1 cellular context compared by ENCODE assay signal in the genomic region with DNA sequence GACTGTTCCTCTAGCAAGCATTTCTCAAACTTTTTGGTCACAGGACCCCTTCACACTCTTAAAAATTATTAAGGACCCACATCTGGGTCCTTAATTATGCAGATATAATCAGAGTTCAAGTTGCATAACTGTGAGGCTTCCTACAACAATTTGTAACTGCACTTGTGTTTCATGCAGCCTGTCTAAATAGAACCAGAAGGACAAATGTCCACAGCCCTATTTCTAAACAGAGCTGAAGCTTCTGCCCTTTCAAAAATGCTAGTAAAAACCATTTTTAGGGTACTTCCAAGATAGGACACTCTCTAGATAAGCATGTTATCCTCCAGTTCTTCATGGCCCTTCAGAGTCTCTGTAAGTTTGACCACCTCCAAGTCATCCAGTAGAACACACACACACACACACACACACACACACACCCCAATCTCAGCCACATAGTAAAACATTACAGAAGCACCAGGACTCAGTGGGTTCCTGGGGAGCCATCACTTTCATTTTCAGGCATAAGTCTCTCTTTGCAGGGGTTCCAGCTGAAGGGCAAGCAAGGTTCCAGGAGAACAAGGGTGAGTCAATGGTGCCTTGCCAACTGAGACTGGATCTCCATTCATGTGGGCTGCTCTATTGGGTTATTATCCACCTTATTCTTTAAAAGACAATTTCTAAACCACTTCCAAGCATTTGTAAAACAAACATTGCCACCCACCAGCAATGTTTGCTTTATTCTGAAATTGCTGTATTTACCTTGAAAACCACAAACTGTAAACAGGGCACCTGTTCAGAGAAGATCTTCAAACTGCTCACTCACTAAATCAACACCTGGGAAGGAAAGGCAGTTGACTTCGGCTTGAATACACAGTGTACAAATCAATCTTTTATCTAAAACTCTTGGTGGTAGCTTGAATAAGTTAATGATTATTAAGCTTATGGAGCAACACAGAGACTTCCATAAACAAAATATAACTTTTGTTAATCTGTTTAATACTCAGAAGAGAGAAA.
TF ChIP-seq lines count a peak whose summit lies in the region.

No MANE protein-coding gene starts in this region.

TF ChIP-seq in GM12878, 131 proteins besides CTCF, POLR2A, EP300 and RAD21 (continued from another document):
- TF ChIP-seq ZNF592 (IDR thresholded peaks at IDR 0.05) (no peak), RUNX3 (IDR thresholded peaks at IDR 0.05; ENCODE audit: low read length) (peak; percentile 71), MLLT1 (IDR thresholded peaks at IDR 0.05) (0 out of 2 replicates have a peak, but pooled peaks have one; percentile 26), IKZF2 (IDR thresholded peaks at IDR 0.05) (peak; percentile 47 to 62; a peak in 2 of 4 replicates), NBN (IDR thresholded peaks at IDR 0.05) (peak; percentile 25; the same call in 1 of the 2 replicates), MTA2 (IDR thresholded peaks at IDR 0.05; ENCODE audit: low read depth) (peak; percentile 38; the same call in 1 of the 2 replicates)
- TF ChIP-seq, protein P1, sequence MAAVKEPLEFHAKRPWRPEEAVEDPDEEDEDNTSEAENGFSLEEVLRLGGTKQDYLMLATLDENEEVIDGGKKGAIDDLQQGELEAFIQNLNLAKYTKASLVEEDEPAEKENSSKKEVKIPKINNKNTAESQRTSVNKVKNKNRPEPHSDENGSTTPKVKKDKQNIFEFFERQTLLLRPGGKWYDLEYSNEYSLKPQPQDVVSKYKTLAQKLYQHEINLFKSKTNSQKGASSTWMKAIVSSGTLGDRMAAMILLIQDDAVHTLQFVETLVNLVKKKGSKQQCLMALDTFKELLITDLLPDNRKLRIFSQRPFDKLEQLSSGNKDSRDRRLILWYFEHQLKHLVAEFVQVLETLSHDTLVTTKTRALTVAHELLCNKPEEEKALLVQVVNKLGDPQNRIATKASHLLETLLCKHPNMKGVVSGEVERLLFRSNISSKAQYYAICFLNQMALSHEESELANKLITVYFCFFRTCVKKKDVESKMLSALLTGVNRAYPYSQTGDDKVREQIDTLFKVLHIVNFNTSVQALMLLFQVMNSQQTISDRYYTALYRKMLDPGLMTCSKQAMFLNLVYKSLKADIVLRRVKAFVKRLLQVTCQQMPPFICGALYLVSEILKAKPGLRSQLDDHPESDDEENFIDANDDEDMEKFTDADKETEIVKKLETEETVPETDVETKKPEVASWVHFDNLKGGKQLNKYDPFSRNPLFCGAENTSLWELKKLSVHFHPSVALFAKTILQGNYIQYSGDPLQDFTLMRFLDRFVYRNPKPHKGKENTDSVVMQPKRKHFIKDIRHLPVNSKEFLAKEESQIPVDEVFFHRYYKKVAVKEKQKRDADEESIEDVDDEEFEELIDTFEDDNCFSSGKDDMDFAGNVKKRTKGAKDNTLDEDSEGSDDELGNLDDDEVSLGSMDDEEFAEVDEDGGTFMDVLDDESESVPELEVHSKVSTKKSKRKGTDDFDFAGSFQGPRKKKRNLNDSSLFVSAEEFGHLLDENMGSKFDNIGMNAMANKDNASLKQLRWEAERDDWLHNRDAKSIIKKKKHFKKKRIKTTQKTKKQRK (IDR thresholded peaks at IDR 0.05; ENCODE audit: low read depth, low read length), result no peak
- TF ChIP-seq, protein P2, sequence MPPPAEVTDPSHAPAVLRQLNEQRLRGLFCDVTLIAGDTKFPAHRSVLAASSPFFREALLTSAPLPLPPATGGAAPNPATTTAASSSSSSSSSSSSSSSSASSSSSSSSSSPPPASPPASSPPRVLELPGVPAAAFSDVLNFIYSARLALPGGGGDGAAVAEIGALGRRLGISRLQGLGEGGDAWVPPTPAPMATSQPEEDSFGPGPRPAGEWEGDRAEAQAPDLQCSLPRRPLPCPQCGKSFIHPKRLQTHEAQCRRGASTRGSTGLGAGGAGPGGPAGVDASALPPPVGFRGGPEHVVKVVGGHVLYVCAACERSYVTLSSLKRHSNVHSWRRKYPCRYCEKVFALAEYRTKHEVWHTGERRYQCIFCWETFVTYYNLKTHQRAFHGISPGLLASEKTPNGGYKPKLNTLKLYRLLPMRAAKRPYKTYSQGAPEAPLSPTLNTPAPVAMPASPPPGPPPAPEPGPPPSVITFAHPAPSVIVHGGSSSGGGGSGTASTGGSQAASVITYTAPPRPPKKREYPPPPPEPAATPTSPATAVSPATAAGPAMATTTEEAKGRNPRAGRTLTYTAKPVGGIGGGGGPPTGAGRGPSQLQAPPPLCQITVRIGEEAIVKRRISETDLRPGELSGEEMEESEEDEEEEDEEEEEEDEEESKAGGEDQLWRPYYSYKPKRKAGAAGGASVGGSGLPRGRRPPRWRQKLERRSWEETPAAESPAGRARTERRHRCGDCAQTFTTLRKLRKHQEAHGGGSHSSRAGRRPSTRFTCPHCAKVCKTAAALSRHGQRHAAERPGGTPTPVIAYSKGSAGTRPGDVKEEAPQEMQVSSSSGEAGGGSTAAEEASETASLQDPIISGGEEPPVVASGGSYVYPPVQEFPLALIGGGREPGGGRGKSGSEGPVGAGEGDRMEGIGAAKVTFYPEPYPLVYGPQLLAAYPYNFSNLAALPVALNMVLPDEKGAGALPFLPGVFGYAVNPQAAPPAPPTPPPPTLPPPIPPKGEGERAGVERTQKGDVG (CRISPR knock-in tag; IDR thresholded peaks at IDR 0.05), result no peak
- TF ChIP-seq, protein P3, sequence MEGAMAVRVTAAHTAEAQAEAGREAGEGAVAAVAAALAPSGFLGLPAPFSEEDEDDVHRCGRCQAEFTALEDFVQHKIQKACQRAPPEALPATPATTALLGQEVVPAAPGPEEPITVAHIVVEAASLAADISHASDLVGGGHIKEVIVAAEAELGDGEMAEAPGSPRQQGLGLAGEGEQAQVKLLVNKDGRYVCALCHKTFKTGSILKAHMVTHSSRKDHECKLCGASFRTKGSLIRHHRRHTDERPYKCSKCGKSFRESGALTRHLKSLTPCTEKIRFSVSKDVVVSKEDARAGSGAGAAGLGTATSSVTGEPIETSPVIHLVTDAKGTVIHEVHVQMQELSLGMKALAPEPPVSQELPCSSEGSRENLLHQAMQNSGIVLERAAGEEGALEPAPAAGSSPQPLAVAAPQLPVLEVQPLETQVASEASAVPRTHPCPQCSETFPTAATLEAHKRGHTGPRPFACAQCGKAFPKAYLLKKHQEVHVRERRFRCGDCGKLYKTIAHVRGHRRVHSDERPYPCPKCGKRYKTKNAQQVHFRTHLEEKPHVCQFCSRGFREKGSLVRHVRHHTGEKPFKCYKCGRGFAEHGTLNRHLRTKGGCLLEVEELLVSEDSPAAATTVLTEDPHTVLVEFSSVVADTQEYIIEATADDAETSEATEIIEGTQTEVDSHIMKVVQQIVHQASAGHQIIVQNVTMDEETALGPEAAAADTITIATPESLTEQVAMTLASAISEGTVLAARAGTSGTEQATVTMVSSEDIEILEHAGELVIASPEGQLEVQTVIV (IDR thresholded peaks at IDR 0.05; ENCODE audit: borderline replicate concordance, partially characterized antibody), result no peak
TF ChIP-seq in GM12878: peak in this region for 8.
